13 cellular contexts compared by ENCODE assay signal in genomic region chr6:8904754-8905153, GRCh38.
DNase-seq lines count a peak whose midpoint lies in the region; ATAC-seq, FAIRE-seq and TF ChIP-seq lines count a peak whose summit lies in the region.
"Had no signal": no experiment of that assay in that cellular context is flagged by ENCODE, and none has a peak within 500 bp of the region (broad histone marks: within the 10 kb centered on the region; RNA-seq: fewer than 3 reads in every experiment).

No MANE protein-coding gene starts in this region.

- no peaks in the 10 kb centered on the region for H3K9me3 ChIP-seq in DOHH2 (ENCODE audit: control insufficient read depth, insufficient read depth, low read length)
- no peaks in the 10 kb centered on the region for H3K9me3 ChIP-seq in endodermal cell (ENCODE audit: control insufficient read depth, low read length)
- H3K9me3 ChIP-seq: uterus had no signal

- H3K27ac ChIP-seq in DOHH2 (ENCODE audit: low read depth, low read length) (no peak overlapping the region), endodermal cell (ENCODE audit: low read depth, low read length) (no peak overlapping the region)
- H3K27ac ChIP-seq: uterus had no signal

- H3K4me1 ChIP-seq in DOHH2 (ENCODE audit: control insufficient read depth, low read length) (no peaks in the 10 kb centered on the region), endodermal cell (ENCODE audit: control insufficient read depth, insufficient read depth, low read length) (no peaks in the 10 kb centered on the region)
- H3K4me1 ChIP-seq: uterus had no signal

- no peak for DNase-seq in GM20000 (ENCODE audit: low spot score)
- DNase-seq in Kasumi-1 (lab: John Stamatoyannopoulos, UW): peak; percentile 11 to 18
- peak; percentile 74 for DNase-seq in endodermal cell
- DNase-seq in GM12892 (ENCODE audit: insufficient read length): no peak
- no peak for DNase-seq in cerebellar nuclear complex (lab: John Stamatoyannopoulos, UW)
- no peak for DNase-seq in NCI-H2227 (lab: John Stamatoyannopoulos, UW; ENCODE audit: unreplicated experiment)
- DNase-seq: activated CD8-positive, alpha-beta T cell treated with anti-CD3 and anti-CD28 coated beads, Interleukin-2, amount 10 ng/mL, durations not matched to agents 7 days and 5 days; naive B cell; uterus had no signal

- H3K9me2 ChIP-seq in DOHH2 (replicated peaks; ENCODE audit: control insufficient read depth, low read length): no peaks in the 10 kb centered on the region

- H3K9ac ChIP-seq in endodermal cell (ENCODE audit: extremely low read depth, low read length, poor library complexity, severe bottlenecking): no peak overlapping the region

- no peak for FAIRE-seq in GM12892 (lab: Jason Lieb, UNC)

- TF ChIP-seq CTCF in DOHH2 (IDR thresholded peaks at IDR 0.05; ENCODE audit: low read depth, low read length, poor library complexity, severe bottlenecking) (peak; percentile 69), GM20000 (IDR thresholded peaks at IDR 0.05; ENCODE audit: extremely low read depth, missing control alignments) (peak; percentile 18), endodermal cell (conservative IDR thresholded peaks at IDR 0.05) (peak; percentile 82)

- H3K27me3 ChIP-seq in DOHH2 (ENCODE audit: control insufficient read depth, low read length) (no peaks in the 10 kb centered on the region), endodermal cell (ENCODE audit: control insufficient read depth, insufficient read depth, low read length, poor library complexity, severe bottlenecking) (no peaks in the 10 kb centered on the region)
- H3K27me3 ChIP-seq: uterus had no signal

- no peaks in the 10 kb centered on the region for H4K20me1 ChIP-seq in DOHH2 (ENCODE audit: control insufficient read depth, insufficient read depth, low read depth, low read length)

- no peaks in the 10 kb centered on the region for H3K79me2 ChIP-seq in DOHH2 (ENCODE audit: control insufficient read depth, low read length)

- 46 to 49% methylated on average over 3 of the region's 3 CpGs for WGBS in endodermal cell (ENCODE audit: insufficient coverage in 1 of 2, insufficient read length in 1 of 2), 2 experiments

- H3K36me3 ChIP-seq in DOHH2 (ENCODE audit: control insufficient read depth, low read length) (no peaks in the 10 kb centered on the region), endodermal cell (ENCODE audit: control insufficient read depth, insufficient read depth, low read length) (no peaks in the 10 kb centered on the region)
- H3K36me3 ChIP-seq: uterus had no signal

- no peaks in the 10 kb centered on the region for H3K27me3 Mint-ChIP-seq in endodermal cell (ENCODE audit: insufficient read depth)

- no peak overlapping the region for H3K4me3 Mint-ChIP-seq in endodermal cell
- H3K4me3 Mint-ChIP-seq: activated CD8-positive, alpha-beta T cell treated with anti-CD3 and anti-CD28 coated beads, Interleukin-2, amount 10 ng/mL, durations not matched to agents 7 days and 5 days; brain; IgD-negative memory B cell; naive B cell had no signal

- peaks cover 12% of the 10 kb centered on the region for H3K4me1 Mint-ChIP-seq in endodermal cell
- H3K4me1 Mint-ChIP-seq: IgD-negative memory B cell, naive B cell had no signal

- no peak for TF ChIP-seq POLR2A in GM12892 (IDR thresholded peaks at IDR 0.05; ENCODE audit: low read depth, low read length)

- H3K4me2 ChIP-seq in DOHH2 (ENCODE audit: low read length): no peak overlapping the region

- H3K36me3 Mint-ChIP-seq in endodermal cell (ENCODE audit: low read depth): no peaks in the 10 kb centered on the region
- H3K36me3 Mint-ChIP-seq: brain, IgD-negative memory B cell, naive B cell had no signal

- ATAC-seq in HG03097 (IDR thresholded peaks at IDR 0.05; ENCODE audit: low FRiP score, unreplicated experiment): no peak
- ATAC-seq: activated CD8-positive, alpha-beta T cell treated with anti-CD3 and anti-CD28 coated beads, Interleukin-2, amount 10 ng/mL, durations not matched to agents 7 days and 5 days had no signal

- no peaks in the 10 kb centered on the region for H3F3A ChIP-seq in DOHH2 (ENCODE audit: control insufficient read depth, insufficient read depth)

- no peak overlapping the region for H3K27ac Mint-ChIP-seq in endodermal cell
- H3K27ac Mint-ChIP-seq: activated CD8-positive, alpha-beta T cell treated with anti-CD3 and anti-CD28 coated beads, Interleukin-2, amount 10 ng/mL, durations not matched to agents 7 days and 5 days; brain; naive B cell had no signal

- H3K9me3 Mint-ChIP-seq in endodermal cell: no peaks in the 10 kb centered on the region
- H3K9me3 Mint-ChIP-seq: brain had no signal

- H3K4me3 ChIP-seq in DOHH2 (ENCODE audit: low read length) (no peak overlapping the region), endodermal cell (ENCODE audit: low read length) (no peak overlapping the region)
- H3K4me3 ChIP-seq: uterus had no signal

Comparison
In these comparisons a context has a peak if more than half of its experiments do, and no peak if none do; other contexts are left out.
1. CTCF ChIP-seq: peak in every context shown above with its lines; median percentile 82 in endodermal cell; 69 in DOHH2; 18 in GM20000.
2. DNase-seq: peak in Kasumi-1 (2 of 2) and endodermal cell (single experiment); none in GM20000 (single experiment), GM12892 (single experiment), cerebellar nuclear complex (0 of 2) and NCI-H2227 (single experiment).